15 cellular contexts compared by ENCODE assay signal in the genomic region with DNA sequence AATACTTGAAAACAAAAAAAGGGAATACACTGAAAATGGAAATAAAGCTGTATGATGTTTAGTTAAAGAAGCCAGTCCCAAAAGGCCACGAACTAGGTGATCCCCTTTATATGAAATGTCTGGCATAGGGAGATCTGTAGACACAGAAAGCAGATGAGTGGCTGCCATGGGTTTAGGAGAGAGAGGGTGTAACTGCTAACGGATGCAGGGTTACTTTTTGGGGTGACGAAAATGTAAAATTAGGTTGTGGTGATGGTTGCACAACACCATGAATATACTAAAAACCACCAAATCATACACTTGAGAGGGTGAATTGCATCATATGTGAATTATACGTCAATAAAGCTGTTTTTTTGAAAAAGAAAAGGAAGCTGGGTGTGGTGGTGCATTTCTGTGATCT.
DNase-seq lines count a peak whose midpoint lies in the region; TF ChIP-seq lines count a peak whose summit lies in the region.
"Had no signal": no experiment of that assay in that cellular context is flagged by ENCODE, and none has a peak within 500 bp of the region (broad histone marks: within the 10 kb centered on the region; RNA-seq: fewer than 3 reads in every experiment).

No MANE protein-coding gene starts in this region.

- H3K4me1 ChIP-seq in GM23248 (ENCODE audit: insufficient read depth), result peaks cover 21% of the 10 kb centered on the region
- H3K4me1 ChIP-seq in osteoblast (ENCODE audit: insufficient read depth, low read length), result peaks cover 34% of the 10 kb centered on the region
- H3K4me1 ChIP-seq in effector memory CD4-positive, alpha-beta T cell (ENCODE audit: control insufficient read depth, insufficient read depth, low read length, poor library complexity, severe bottlenecking), result peaks cover 3% of the 10 kb centered on the region

- H3K9ac ChIP-seq in GM23248, result no peak overlapping the region

- H4K20me1 ChIP-seq in GM23248 (ENCODE audit: insufficient read depth) (no peaks in the 10 kb centered on the region), osteoblast (ENCODE audit: insufficient read depth, low read length) (no peaks in the 10 kb centered on the region)

- DNase-seq in GM23248 (peak; percentile 51), NOMO-1 (lab: John Stamatoyannopoulos, UW; ENCODE audit: unreplicated experiment in 2 of 2) (peak; percentile 72 to 93), cardiac fibroblast (ENCODE audit: low read depth in 2 of 2) (peak; percentile 39 to 55), osteoblast (ENCODE audit: insufficient read length, low spot score, missing footprints) (peak; percentile 60), HT-29 (ENCODE audit: low spot score) (no peak), NCI-H187 (lab: John Stamatoyannopoulos, UW) (no peak)
- no peak for DNase-seq in effector memory CD4-positive, alpha-beta T cell
- DNase-seq: activated CD4-positive, alpha-beta T cell treated with anti-CD3 and anti-CD28 coated beads for 4 hours; GDM1; hippocampal formation; left lung; NCI-H1105 treated with DMSO at 0.1 percent for 48 hours; NCI-H226; thyroid gland had no signal

- H3K27me3 ChIP-seq in GM23248 (replicated peaks; ENCODE audit: insufficient read depth), result no peaks in the 10 kb centered on the region
- H3K27me3 ChIP-seq in osteoblast (ENCODE audit: insufficient read depth, low read length), result no peaks in the 10 kb centered on the region
- no peaks in the 10 kb centered on the region for H3K27me3 ChIP-seq in effector memory CD4-positive, alpha-beta T cell (replicated peaks; ENCODE audit: control insufficient read depth, insufficient read depth, low read length, poor library complexity, severe bottlenecking)
- H3K27me3 ChIP-seq: left lung, thyroid gland had no signal

- in situ Hi-C loops in GM23248 (cut with MboI), result no loop called here

- peaks cover 5% of the 10 kb centered on the region; the same call in 1 of the 2 replicates for H3F3A ChIP-seq in GM23248 (ENCODE audit: insufficient read depth)

- TF ChIP-seq CTCF in cardiac fibroblast (IDR thresholded peaks at IDR 0.05; ENCODE audit: low read depth, low read length) (no peak), osteoblast (IDR thresholded peaks at IDR 0.05; ENCODE audit: extremely low read depth, low read depth, low read length) (no peak)

- WGBS in GM23248 (ENCODE audit: low coverage in 1 of 2, low lambda C conversion rate in 2 of 2, missing lambda C conversion rate in 2 of 2), 2 experiments, result 50 to 84% methylated on average over 3 to 4 of the region's 4 CpGs

- H2AFZ ChIP-seq in GM23248 (no peak overlapping the region), osteoblast (ENCODE audit: low read length) (peak overlapping the region; percentile 33)

- no peaks in the 10 kb centered on the region for H3K36me3 ChIP-seq in GM23248 (ENCODE audit: low read depth)
- no peaks in the 10 kb centered on the region for H3K36me3 ChIP-seq in osteoblast (ENCODE audit: insufficient read depth, low read length)
- no peaks in the 10 kb centered on the region for H3K36me3 ChIP-seq in effector memory CD4-positive, alpha-beta T cell (ENCODE audit: control insufficient read depth, insufficient read depth, low read length)
- H3K36me3 ChIP-seq: left lung, thyroid gland had no signal

- H3K4me3 ChIP-seq in GM23248 (no peak overlapping the region), cardiac fibroblast (replicated peaks in 1 of 2; ENCODE audit: low read depth in 2 of 2, low read length in 2 of 2) (no peak overlapping the region), osteoblast (ENCODE audit: insufficient read depth, low read length) (no peak overlapping the region)
- H3K4me3 ChIP-seq in effector memory CD4-positive, alpha-beta T cell (ENCODE audit: insufficient read depth, low read depth, low read length, poor library complexity, severe bottlenecking), result no peak overlapping the region
- H3K4me3 ChIP-seq: left lung, thyroid gland had no signal

- no peaks in the 10 kb centered on the region for H3K9me2 ChIP-seq in GM23248 (ENCODE audit: insufficient read depth)

- H3K27ac ChIP-seq in GM23248 (no peak overlapping the region), osteoblast (ENCODE audit: low read depth, low read length) (peak overlapping the region; percentile 36)
- no peak overlapping the region for H3K27ac ChIP-seq in effector memory CD4-positive, alpha-beta T cell (ENCODE audit: insufficient read depth, low read length, poor library complexity, severe bottlenecking)
- H3K27ac ChIP-seq: epithelial cell of prostate, left lung had no signal

- H3K9me3 ChIP-seq in GM23248 (ENCODE audit: low read depth) (no peaks in the 10 kb centered on the region), osteoblast (ENCODE audit: low read depth, low read length) (no peaks in the 10 kb centered on the region)
- H3K9me3 ChIP-seq in effector memory CD4-positive, alpha-beta T cell (ENCODE audit: control insufficient read depth, low read length), result no peaks in the 10 kb centered on the region
- H3K9me3 ChIP-seq: left lung, thyroid gland had no signal

- peaks cover 18% of the 10 kb centered on the region for H3K79me2 ChIP-seq in GM23248 (ENCODE audit: insufficient read depth)
- H3K79me2 ChIP-seq in osteoblast (ENCODE audit: insufficient read depth, low read length), result peaks cover 2% of the 10 kb centered on the region

- no peak overlapping the region for H3K4me2 ChIP-seq in GM23248 (ENCODE audit: unreplicated experiment)
- H3K4me2 ChIP-seq in osteoblast (ENCODE audit: insufficient read depth, low read length), result no peak overlapping the region

Comparison
In these comparisons a context has a peak if more than half of its experiments do, and no peak if none do; other contexts are left out.
1. DNase-seq: peak in GM23248 (single experiment), NOMO-1 (2 of 2), cardiac fibroblast (2 of 2) and osteoblast (single experiment); none in effector memory CD4-positive, alpha-beta T cell (0 of 3), HT-29 (single experiment) and NCI-H187 (0 of 2).